Comparison of ENCODE assay signal across 25 cellular contexts in genomic region chr1:43177691-43178090, GRCh38. TPM values are rescaled to one million over a fixed set of nuclear protein-coding genes. Genes with fewer than 3 reads are reported as not detected.
"Had no signal": no experiment of that assay in that cellular context is flagged by ENCODE, and none has a peak within 500 bp of the region (broad histone marks: within the 10 kb centered on the region; RNA-seq: fewer than 3 reads in every experiment).

No MANE protein-coding gene starts in this region.

- H2AFZ ChIP-seq: parathyroid adenoma had no signal

- FAIRE-seq: endothelial cell of umbilical vein, keratinocyte, small intestine had no signal

- ATAC-seq: foreskin keratinocyte; heart right ventricle; left ventricle myocardium superior; lower lobe of right lung; natural killer cell; right lobe of liver; stimulated activated naive CD8-positive, alpha-beta T cell treated with anti-CD3 and anti-CD28 coated beads, Interleukin-15, amount 100 ng/mL, for 72 hours; upper lobe of right lung had no signal

- DNase-seq: dermis blood vessel endothelial cell; effector memory CD4-positive, alpha-beta T cell; foreskin keratinocyte; glutamatergic neuron; heart right ventricle; hippocampal formation; left ventricle myocardium superior; lower lobe of right lung; natural killer cell; right lobe of liver; small intestine; stimulated activated CD4-positive, alpha-beta T cell treated with anti-CD3 and anti-CD28 coated beads, Interleukin-15, amount 100 ng/mL, for 24 hours; stimulated activated CD4-positive, alpha-beta T cell treated with anti-CD3 and anti-CD28 coated beads, Interleukin-4, amount 100 ng/mL, for 1 hour; stimulated activated CD8-positive, alpha-beta memory T cell treated with anti-CD3 and anti-CD28 coated beads, Interleukin-4, amount 100 ng/mL, for 48 hours; stimulated activated naive CD4-positive, alpha-beta T cell; stimulated activated naive CD8-positive, alpha-beta T cell treated with anti-CD3 and anti-CD28 coated beads, Interleukin-15, amount 100 ng/mL, for 72 hours; transverse colon; upper lobe of right lung; uterus had no signal

- H3K9me3 ChIP-seq: esophagus muscularis mucosa, heart right ventricle, lower lobe of right lung, right lobe of liver, suprapubic skin, transverse colon, upper lobe of right lung, uterus had no signal

- H3K27me3 ChIP-seq: foreskin keratinocyte, right lobe of liver, upper lobe of right lung, uterus had no signal

- H3K27ac ChIP-seq: coronary artery, esophagus muscularis mucosa, foreskin keratinocyte, heart right ventricle, lower lobe of right lung, parathyroid adenoma, right lobe of liver, suprapubic skin, transverse colon, upper lobe of right lung, uterus had no signal

- H3K79me2 ChIP-seq: parathyroid adenoma had no signal

- H3K4me3 ChIP-seq: coronary artery, esophagus muscularis mucosa, heart right ventricle, lower lobe of right lung, right lobe of liver, suprapubic skin, transverse colon, upper lobe of right lung, uterus had no signal

- H3K36me3 ChIP-seq: esophagus muscularis mucosa, heart right ventricle, lower lobe of right lung, right lobe of liver, suprapubic skin, transverse colon, upper lobe of right lung, uterus had no signal

- H3K4me1 ChIP-seq: foreskin keratinocyte, parathyroid adenoma, uterus had no signal

- H3K9ac ChIP-seq: parathyroid adenoma had no signal

RNA-seq across cellular contexts. Expression of gene CFAP57, which starts 5.6 kb away (rescaled TPM):
- total RNA-seq: esophagus muscularis mucosa, left ventricle myocardium superior, right lobe of liver, transverse colon had no signal
